In genomic region chr1:44778705-44779576, GRCh38 we compare ENCODE assay signal across 1 cellular context.
TF ChIP-seq lines count a peak whose summit lies in the region.

No MANE protein-coding gene starts in this region.

TF ChIP-seq in K562, 482 proteins besides CTCF, POLR2A, EP300 and RAD21:
- TF ChIP-seq FOXP4 (CRISPR knock-in tag; IDR thresholded peaks at IDR 0.05; ENCODE audit: borderline replicate concordance) = no peak
- no peak for TF ChIP-seq ZNF583 (CRISPR knock-in tag; IDR thresholded peaks at IDR 0.05)
- TF ChIP-seq REST (CRISPR knock-in tag; IDR thresholded peaks at IDR 0.05; ENCODE audit: low read depth) = no peak
- TF ChIP-seq ZNF354B (CRISPR knock-in tag; IDR thresholded peaks at IDR 0.05) = no peak
- no peak for TF ChIP-seq TAL1 (IDR thresholded peaks at IDR 0.05)
- peak; percentile 17; the same call in 1 of the 2 replicates for TF ChIP-seq POLR2AphosphoS5 (IDR thresholded peaks at IDR 0.05; ENCODE audit: control insufficient read depth, insufficient read depth, low read depth, low read length)
- no peak for TF ChIP-seq TARDBP (IDR thresholded peaks at IDR 0.05)
- TF ChIP-seq SMAD2 (IDR thresholded peaks at IDR 0.05; ENCODE audit: low read depth, low read length) = no peak
- no peak for TF ChIP-seq SMARCB1 (IDR thresholded peaks at IDR 0.05; ENCODE audit: insufficient read length, low read depth)
- peak; percentile 63; the same call in 1 of the 2 replicates for TF ChIP-seq RBFOX2 (IDR thresholded peaks at IDR 0.05; ENCODE audit: low read depth, low read length)
- no peak for TF ChIP-seq PHF20 (IDR thresholded peaks at IDR 0.05; ENCODE audit: partially characterized antibody)
- no peak for TF ChIP-seq FOXA3 (CRISPR knock-in tag; conservative IDR thresholded peaks at IDR 0.05 in 1 of 2, IDR thresholded peaks at IDR 0.05 in 1 of 2)
- 0 out of 2 replicates have a peak, but pooled peaks have one; percentile 28 for TF ChIP-seq KLF1 (tag; IDR thresholded peaks at IDR 0.05)
- TF ChIP-seq YBX1 (IDR thresholded peaks at IDR 0.05) = no peak
- TF ChIP-seq NR2F6 (CRISPR knock-in tag; IDR thresholded peaks at IDR 0.05) = no peak
- TF ChIP-seq ZNF347 (CRISPR knock-in tag; IDR thresholded peaks at IDR 0.05; ENCODE audit: low read depth) = no peak
- no peak for TF ChIP-seq RHOXF2B (CRISPR knock-in tag; conservative IDR thresholded peaks at IDR 0.05)
- TF ChIP-seq TFAM (CRISPR knock-in tag; conservative IDR thresholded peaks at IDR 0.05) = no peak
- no peak for TF ChIP-seq CREB5 (CRISPR knock-in tag; IDR thresholded peaks at IDR 0.05)
- no peak for TF ChIP-seq ATF3 (IDR thresholded peaks at IDR 0.05)
- peak; percentile 36; the same call in 1 of the 2 replicates for TF ChIP-seq ATF3 (CRISPR knock-in tag; conservative IDR thresholded peaks at IDR 0.05)
- TF ChIP-seq PATZ1 (CRISPR knock-in tag; IDR thresholded peaks at IDR 0.05; ENCODE audit: borderline replicate concordance) = no peak
- no peak for TF ChIP-seq TCF7 (IDR thresholded peaks at IDR 0.05; ENCODE audit: borderline replicate concordance)
- TF ChIP-seq POLR2B (IDR thresholded peaks at IDR 0.05; ENCODE audit: low read depth, partially characterized antibody) = peak; percentile 30
- TF ChIP-seq E2F8 (IDR thresholded peaks at IDR 0.05; ENCODE audit: low read depth, partially characterized antibody) = no peak
- 0 out of 2 replicates have a peak, but pooled peaks have one; percentile 39 for TF ChIP-seq POLR2G (IDR thresholded peaks at IDR 0.05; ENCODE audit: low read depth, low read length)
- peak; percentile 20 for TF ChIP-seq KDM5B (IDR thresholded peaks at IDR 0.05; ENCODE audit: insufficient replicate concordance, low read depth, low read length)
- no peak for TF ChIP-seq TRIM25 (IDR thresholded peaks at IDR 0.05; ENCODE audit: borderline replicate concordance)
- no peak for TF ChIP-seq MAFF (IDR thresholded peaks at IDR 0.05; ENCODE audit: low read length)
- TF ChIP-seq KDM1A (IDR thresholded peaks at IDR 0.05) = peak in 1 of 2 experiments; percentile 60; a peak in 2 of 4 replicates
- TF ChIP-seq NCOR1 (IDR thresholded peaks at IDR 0.05) = no peak
- TF ChIP-seq NUFIP1 (IDR thresholded peaks at IDR 0.05; ENCODE audit: partially characterized antibody) = no peak
- 0 out of 2 replicates have a peak, but pooled peaks have one; percentile 23 for TF ChIP-seq PHF21A (IDR thresholded peaks at IDR 0.05; ENCODE audit: borderline replicate concordance, low read depth)
- peak; percentile 40; the same call in 1 of the 2 replicates for TF ChIP-seq E2F1 (CRISPR knock-in tag; IDR thresholded peaks at IDR 0.05)
- TF ChIP-seq RFX7 (CRISPR knock-in tag; IDR thresholded peaks at IDR 0.05) = no peak
- 0 out of 2 replicates have a peak, but pooled peaks have one; percentile 33 for TF ChIP-seq ZNF282 (CRISPR knock-in tag; IDR thresholded peaks at IDR 0.05)
- no peak for TF ChIP-seq PHF8 (IDR thresholded peaks at IDR 0.05; ENCODE audit: borderline replicate concordance, low read length)
- TF ChIP-seq ZNF140 (CRISPR knock-in tag; IDR thresholded peaks at IDR 0.05) = no peak
- TF ChIP-seq ATF2 (CRISPR knock-in tag; IDR thresholded peaks at IDR 0.05) = no peak
- no peak for TF ChIP-seq DIDO1 (tag; IDR thresholded peaks at IDR 0.05; ENCODE audit: low read depth)
- 0 out of 2 replicates have a peak, but pooled peaks have one; percentile 11 for TF ChIP-seq ZSCAN29 (IDR thresholded peaks at IDR 0.05)
- peak; percentile 8 for TF ChIP-seq SNRNP70 (optimal IDR thresholded peaks at IDR 0.05; ENCODE audit: low read depth, low read length)
- no peak for TF ChIP-seq NONO (IDR thresholded peaks at IDR 0.05; ENCODE audit: low read depth in 2 of 2, low read length in 1 of 2)
- no peak for TF ChIP-seq POLR2AphosphoS2 (IDR thresholded peaks at IDR 0.05; ENCODE audit: low read length)
- TF ChIP-seq ELF1 (tag; IDR thresholded peaks at IDR 0.05) = no peak
- TF ChIP-seq BRF1 (IDR thresholded peaks at IDR 0.05; ENCODE audit: borderline replicate concordance, extremely low read depth, insufficient read length) = no peak
- TF ChIP-seq ARNT (IDR thresholded peaks at IDR 0.05) = no peak
- TF ChIP-seq TAF15 (IDR thresholded peaks at IDR 0.05; ENCODE audit: low read depth, low read length) = no peak
- no peak for TF ChIP-seq MAFG (tag; conservative IDR thresholded peaks at IDR 0.05)
